10 cellular contexts compared by ENCODE assay signal in the genomic region with DNA sequence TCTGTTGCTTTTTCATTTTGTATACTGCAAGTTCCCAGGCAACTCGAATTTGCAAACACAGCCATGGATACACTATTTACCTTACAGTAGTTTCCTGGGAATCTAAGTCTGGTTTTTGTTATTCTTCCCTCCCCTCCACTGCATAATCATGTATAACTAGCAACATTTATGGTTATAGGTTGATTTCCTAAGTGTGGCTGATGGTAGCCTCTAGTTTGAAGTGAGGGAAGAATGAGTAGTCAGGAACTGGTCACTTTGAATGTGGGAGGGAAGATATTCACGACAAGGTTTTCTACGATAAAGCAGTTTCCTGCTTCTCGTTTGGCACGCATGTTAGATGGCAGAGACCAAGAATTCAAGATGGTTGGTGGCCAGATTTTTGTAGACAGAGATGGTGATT. TPM values are rescaled to one million over a fixed set of nuclear protein-coding genes. Genes with fewer than 3 reads are reported as not detected.
DNase-seq lines count a peak whose midpoint lies in the region; ATAC-seq, FAIRE-seq and TF ChIP-seq lines count a peak whose summit lies in the region.
"Had no signal": no experiment of that assay in that cellular context is flagged by ENCODE, and none has a peak within 500 bp of the region (broad histone marks: within the 10 kb centered on the region; RNA-seq: fewer than 3 reads in every experiment).

A gene with protein sequence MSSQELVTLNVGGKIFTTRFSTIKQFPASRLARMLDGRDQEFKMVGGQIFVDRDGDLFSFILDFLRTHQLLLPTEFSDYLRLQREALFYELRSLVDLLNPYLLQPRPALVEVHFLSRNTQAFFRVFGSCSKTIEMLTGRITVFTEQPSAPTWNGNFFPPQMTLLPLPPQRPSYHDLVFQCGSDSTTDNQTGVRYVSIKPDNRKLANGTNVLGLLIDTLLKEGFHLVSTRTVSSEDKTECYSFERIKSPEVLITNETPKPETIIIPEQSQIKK (plus strand): TSS at position 182 of the 400 bp plus-strand sequence. CDS start 50 bp downstream, at position 232.

- POLR2A ChIA-PET in K562 (lab: Yijun Ruan, JAX), result interaction anchor here (1.1 to 1.7 kb wide), 3 partner anchors 11 to 47 kb away, joined by 3 to 8 read pairs (median 3); partner anchors contain the start of gene TRIM13

- no peaks in the 10 kb centered on the region for H3K9me1 ChIP-seq in K562 (ENCODE audit: control insufficient read depth, insufficient read depth, low read length)

- peaks cover 41% of the 10 kb centered on the region for H3K36me3 ChIP-seq in K562 (ENCODE audit: control insufficient read depth, insufficient read depth, low read length)
- peaks cover 35% of the 10 kb centered on the region for H3K36me3 ChIP-seq in iPS-20b (ENCODE audit: insufficient read depth, low read depth, low read length)
- peaks cover 25 to 59% (median 51%) of the 10 kb centered on the region in 4 donors for H3K36me3 ChIP-seq in stomach

- H3K27ac ChIP-seq in K562 (ENCODE audit: extremely low read depth, low read depth, low read length) (peak within 1 kb of the TSS; percentile 71; the same call in 2 of the 3 replicates), iPS-20b (ENCODE audit: low read length) (no peak within 1 kb of the TSS), stomach (peak within 1 kb of the TSS in 3 of 5 donors; percentile 14 to 46 (median 30))

- H3K4me2 ChIP-seq in K562 (ENCODE audit: insufficient read depth, low read length), result no peak within 1 kb of the TSS

- DNase-seq in DMS53 (lab: John Stamatoyannopoulos, UW) (peak; percentile 8), DMS53 treated with DMSO at 0.1 percent for 48 hours (lab: John Stamatoyannopoulos, UW; ENCODE audit: unreplicated experiment) (no peak), K562 (ENCODE audit: extremely low read depth in 1 of 4, low spot score in 3 of 4) (peak in 1 of 4 experiments; percentile 36), stomach (no peak), SHP77 treated with DMSO at 0.1 percent for 48 hours (lab: John Stamatoyannopoulos, UW) (no peak)
- DNase-seq: NCI-H1105, SIG-M5 had no signal

- H3K4me3 ChIP-seq in K562 (no peak within 1 kb of the TSS), iPS-20b (ENCODE audit: low read length) (peak within 1 kb of the TSS; percentile 28; the same call in 1 of the 2 replicates), stomach (no peak within 1 kb of the TSS)

- intact Hi-C loops in K562 (cut with micrococcal nuclease), result no loop called here
- intact Hi-C loops in stomach (cut with DNase I; ENCODE audit: low total_unique reads), result no loop called here

- peaks cover 0 to 25% of the 10 kb centered on the region in 2 experiments; a peak in 2 of 5 replicates for H3K4me1 ChIP-seq in K562 (replicated peaks in 1 of 2; ENCODE audit: control insufficient read depth in 2 of 2, insufficient read depth in 2 of 2, low read length in 2 of 2)
- H3K4me1 ChIP-seq in iPS-20b (ENCODE audit: insufficient read depth, low read length), result peaks cover 17% of the 10 kb centered on the region
- peaks cover 0 to 27% (median 13%) of the 10 kb centered on the region in 4 donors for H3K4me1 ChIP-seq in stomach

- H3K9ac ChIP-seq in K562 (ENCODE audit: insufficient read depth in 1 of 2, low read depth in 2 of 2, low read length in 2 of 2), result 0 out of 4 replicates have a peak within 1 kb of the TSS, but pooled peaks of 1 of the 2 experiments have one; percentile 7
- peak within 1 kb of the TSS; percentile 7; the same call in 1 of the 2 replicates for H3K9ac ChIP-seq in iPS-20b (ENCODE audit: low read depth, low read length)

- no peaks in the 10 kb centered on the region for H3K9me3 ChIP-seq in K562 (replicated peaks; ENCODE audit: control insufficient read depth, insufficient read depth, low read depth, low read length)
- no peaks in the 10 kb centered on the region for H3K9me3 ChIP-seq in iPS-20b (ENCODE audit: insufficient read depth, low read depth, low read length)
- no peaks in the 10 kb centered on the region for H3K9me3 ChIP-seq in stomach

- peak; percentile 77 for ATAC-seq in K562
- no peak for ATAC-seq in GM19395 (IDR thresholded peaks at IDR 0.05; ENCODE audit: unreplicated experiment)
- no peak for ATAC-seq in HG03097 (IDR thresholded peaks at IDR 0.05; ENCODE audit: low FRiP score, unreplicated experiment)

- 6% methylated on average over 5 of the region's 5 CpGs for WGBS in K562 (ENCODE audit: insufficient coverage, low coverage, missing lambda C conversion rate)
- 40 to 57% (median 51%) methylated on average over 5 of the region's 5 CpGs for WGBS in stomach, 5 donors

- TF ChIP-seq EP300 in K562 (IDR thresholded peaks at IDR 0.05; ENCODE audit: low read length), result no peak
- no peak for TF ChIP-seq EP300 in stomach (IDR thresholded peaks at IDR 0.05)

- no peaks in the 10 kb centered on the region for H4K20me1 ChIP-seq in K562 (replicated peaks; ENCODE audit: control insufficient read depth, insufficient read depth, low read length)

- in situ Hi-C loops in K562 (cut with MboI), result no loop called here

- no peak for TF ChIP-seq RAD21 in K562 (CRISPR knock-in tag; conservative IDR thresholded peaks at IDR 0.05 in 1 of 2, IDR thresholded peaks at IDR 0.05 in 1 of 2)

- FAIRE-seq in K562 (lab: Jason Lieb, UNC), result peak; percentile 79

- H2AFZ ChIP-seq in K562 (ENCODE audit: low read depth, low read length), result no peak within 1 kb of the TSS

- no peaks in the 10 kb centered on the region for H3K27me3 ChIP-seq in K562 (ENCODE audit: control insufficient read depth in 2 of 2, insufficient read depth in 2 of 2, low read length in 2 of 2)
- H3K27me3 ChIP-seq in iPS-20b (ENCODE audit: insufficient read depth, low read length), result no peaks in the 10 kb centered on the region
- no peaks in the 10 kb centered on the region for H3K27me3 ChIP-seq in stomach

- TF ChIP-seq CTCF in K562 (IDR thresholded peaks at IDR 0.05 in 2 of 3, conservative IDR thresholded peaks at IDR 0.05 in 1 of 3; ENCODE audit: insufficient read depth in 2 of 3, low read depth in 1 of 3, low read length in 3 of 3) (no peak), stomach (IDR thresholded peaks at IDR 0.05) (no peak)

- TF ChIP-seq POLR2A in K562 (conservative IDR thresholded peaks at IDR 0.05) (no peak), stomach (IDR thresholded peaks at IDR 0.05) (no peak)

- no TSS peak for BruUV-seq in K562 (replicated peaks; lab: Mats Ljungman, UMichigan)

- CTCF ChIA-PET in K562 (lab: Yijun Ruan, JAX; ENCODE audit: low intra/inter-chr PET ratio), result no interaction called here

- peaks cover 30% of the 10 kb centered on the region; the same call in 2 of the 3 replicates for H3K79me2 ChIP-seq in K562 (ENCODE audit: control insufficient read depth, insufficient read depth, low read length)

TF ChIP-seq in K562, 482 proteins besides CTCF, POLR2A, EP300 and RAD21 (continues in another document):
- peak; percentile 51; the same call in 1 of the 2 replicates for TF ChIP-seq TCF3 (CRISPR knock-in tag; IDR thresholded peaks at IDR 0.05)
- TF ChIP-seq HMBOX1 (IDR thresholded peaks at IDR 0.05), result peak; percentile 85
- peak; percentile 52 for TF ChIP-seq TEAD4 (IDR thresholded peaks at IDR 0.05; ENCODE audit: low read length)
- TF ChIP-seq TEAD4 (CRISPR knock-in tag; IDR thresholded peaks at IDR 0.05; ENCODE audit: borderline replicate concordance), result no peak
- TF ChIP-seq JUN (IDR thresholded peaks at IDR 0.05; ENCODE audit: borderline replicate concordance, low read depth, low read length), result no peak
- no peak for TF ChIP-seq JUN (CRISPR knock-in tag; IDR thresholded peaks at IDR 0.05; ENCODE audit: borderline replicate concordance)
- peak in 1 of 2 experiments; percentile 65; a peak in 1 of 4 replicates for TF ChIP-seq RCOR1 (IDR thresholded peaks at IDR 0.05; ENCODE audit: borderline replicate concordance in 1 of 2, low read depth in 2 of 2, low read length in 2 of 2)
- peak; percentile 9; the same call in 1 of the 2 replicates for TF ChIP-seq RFX1 (IDR thresholded peaks at IDR 0.05)
- TF ChIP-seq ZNF354B (CRISPR knock-in tag; IDR thresholded peaks at IDR 0.05), result no peak
- peak; percentile 68 for TF ChIP-seq FOXJ2 (tag; IDR thresholded peaks at IDR 0.05)
- TF ChIP-seq YY1 (IDR thresholded peaks at IDR 0.05; ENCODE audit: borderline replicate concordance in 1 of 3, control insufficient read depth in 1 of 3, extremely low read depth in 1 of 3, insufficient read depth in 3 of 3, insufficient read length in 1 of 3, insufficient replicate concordance in 2 of 3, low read depth in 1 of 3, low read length in 2 of 3), result peak in 1 of 3 experiments; percentile 22
- peak; percentile 50 for TF ChIP-seq CBFA2T3 (IDR thresholded peaks at IDR 0.05)
- peak; percentile 40 to 59; a peak in 2 of 4 replicates for TF ChIP-seq KDM1A (IDR thresholded peaks at IDR 0.05)
- TF ChIP-seq U2AF1 (optimal IDR thresholded peaks at IDR 0.05; ENCODE audit: low read depth, low read length), result no peak

RNA-seq across cellular contexts. Expression of the gene that starts here (rescaled TPM):
- 1.4 and 2.8 TPM in 2 replicates for total RNA-seq in K562 (2011; cell fraction: chromatin; rRNA removed; ENCODE audit: low replicate concordance)
- total RNA-seq in K562 (2011; cell fraction: nucleolus; rRNA removed), result 0.67 and 1.6 TPM in 2 replicates
- total RNA-seq in K562 (2011; cell fraction: nucleoplasm; rRNA removed), result 1.8 and 2.3 TPM in 2 replicates
- total RNA-seq in K562 (2014; rRNA removed), result 0.41 and 0.69 TPM in 2 replicates
- total RNA-seq in K562 (2014; rRNA removed; fragmentation: Illumina TruSeq; extraction: Trizol), result 0.80 and 1.1 TPM in 2 replicates
- total RNA-seq in K562 (2015; rRNA removed; fragmentation: Illumina TruSeq; extraction: Trizol), result 0.72 and 0.87 TPM in 2 replicates
- 0.13 and 0.53 TPM in 2 replicates for total RNA-seq in K562 (2021)
- polyA plus RNA-seq in K562 (2011; rRNA removed), result 0.84 and 1.1 TPM in 2 replicates
- 0.28 and 0.45 TPM in 2 replicates for polyA plus RNA-seq in K562 (2011; cell fraction: cytosol; rRNA removed)
- polyA plus RNA-seq in K562 (2011; cell fraction: nucleus; rRNA removed), result 0.38 and 0.80 TPM in 2 replicates
- 0.16 and 0.25 TPM in 2 replicates for polyA plus RNA-seq in K562 (2012)
- polyA plus RNA-seq in K562 (2014; fragmentation: Illumina TruSeq; extraction: Trizol), result 0.78 and 0.83 TPM in 2 replicates
- under 1 TPM; 0.36 to 0.39 TPM for polyA plus RNA-seq in K562 (2014; fragmentation: Nextera tagmentation; extraction: Ambion mirVana)
- polyA plus RNA-seq in K562 (2014; rRNA removed), result 0.46 and 0.50 TPM in 2 replicates
- polyA minus RNA-seq in K562 (2011; rRNA and poly(A)+ RNA removed), result 3.2 and 4.0 TPM in 2 replicates
- polyA minus RNA-seq in K562 (2011; cell fraction: cytosol; rRNA and poly(A)+ RNA removed), result 0.76 and 1.5 TPM in 2 replicates
- polyA minus RNA-seq in K562 (2011; cell fraction: nucleus; rRNA and poly(A)+ RNA removed), result 0.54 and 1.3 TPM in 2 replicates
- 1 to 10 TPM in 3 of 5 donors, not detected in 2; 1.2 to 5.0 (median 3.8) TPM for total RNA-seq in stomach
- polyA plus RNA-seq in stomach, result under 1 TPM in 2 of 3 donors, not detected in 1; 0.37 to 0.38 TPM
